ENCODE assay signal across 1 cellular context in the genomic region with DNA sequence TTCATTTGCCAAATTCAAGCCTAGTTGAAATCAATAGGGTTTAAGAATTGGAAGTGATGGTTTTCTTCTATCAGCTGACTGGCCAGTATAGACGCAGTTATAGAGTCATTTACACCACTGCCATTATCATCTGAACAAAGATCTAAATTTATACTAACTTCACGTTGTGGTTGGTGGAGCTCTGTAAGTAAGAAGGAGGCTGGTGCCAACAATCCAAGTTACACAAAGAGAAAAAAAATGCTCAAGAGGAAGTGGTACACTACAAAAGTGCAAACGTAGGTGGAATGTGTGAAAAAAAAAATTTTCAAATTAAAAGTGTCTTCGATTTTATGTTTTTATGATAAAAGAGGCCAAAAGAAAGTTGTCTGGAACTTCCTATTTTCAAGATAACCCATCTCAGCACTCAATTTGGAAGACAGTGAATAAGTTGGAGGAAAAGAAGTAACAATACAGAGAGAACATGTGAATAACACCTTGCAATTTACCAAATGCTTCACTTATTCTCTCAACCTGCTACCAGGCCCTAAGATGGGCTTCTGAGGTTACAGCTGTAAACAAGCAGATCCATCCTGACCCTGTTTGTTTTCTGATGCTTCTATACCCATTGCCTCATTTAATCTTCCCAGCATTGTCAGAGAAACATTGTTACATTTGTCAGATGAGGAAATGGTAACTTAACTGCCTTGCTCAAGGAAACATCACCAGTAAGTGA.
TF ChIP-seq lines count a peak whose summit lies in the region.

No MANE protein-coding gene starts in this region.

TF ChIP-seq in HepG2, 621 proteins besides CTCF, POLR2A, EP300 and RAD21:
- TF ChIP-seq TSC22D2 (CRISPR knock-in tag; IDR thresholded peaks at IDR 0.05; ENCODE audit: borderline replicate concordance), result no peak
- TF ChIP-seq, protein P1, sequence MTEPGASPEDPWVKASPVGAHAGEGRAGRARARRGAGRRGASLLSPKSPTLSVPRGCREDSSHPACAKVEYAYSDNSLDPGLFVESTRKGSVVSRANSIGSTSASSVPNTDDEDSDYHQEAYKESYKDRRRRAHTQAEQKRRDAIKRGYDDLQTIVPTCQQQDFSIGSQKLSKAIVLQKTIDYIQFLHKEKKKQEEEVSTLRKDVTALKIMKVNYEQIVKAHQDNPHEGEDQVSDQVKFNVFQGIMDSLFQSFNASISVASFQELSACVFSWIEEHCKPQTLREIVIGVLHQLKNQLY (CRISPR knock-in tag; IDR thresholded peaks at IDR 0.05), result no peak
- TF ChIP-seq FOXC1 (CRISPR knock-in tag; IDR thresholded peaks at IDR 0.05; ENCODE audit: borderline replicate concordance), result no peak
- TF ChIP-seq SIN3B (IDR thresholded peaks at IDR 0.05; ENCODE audit: low read length), result no peak
- no peak for TF ChIP-seq PRMT3 (CRISPR knock-in tag; IDR thresholded peaks at IDR 0.05; ENCODE audit: borderline replicate concordance, low read depth)
- TF ChIP-seq, protein P2, sequence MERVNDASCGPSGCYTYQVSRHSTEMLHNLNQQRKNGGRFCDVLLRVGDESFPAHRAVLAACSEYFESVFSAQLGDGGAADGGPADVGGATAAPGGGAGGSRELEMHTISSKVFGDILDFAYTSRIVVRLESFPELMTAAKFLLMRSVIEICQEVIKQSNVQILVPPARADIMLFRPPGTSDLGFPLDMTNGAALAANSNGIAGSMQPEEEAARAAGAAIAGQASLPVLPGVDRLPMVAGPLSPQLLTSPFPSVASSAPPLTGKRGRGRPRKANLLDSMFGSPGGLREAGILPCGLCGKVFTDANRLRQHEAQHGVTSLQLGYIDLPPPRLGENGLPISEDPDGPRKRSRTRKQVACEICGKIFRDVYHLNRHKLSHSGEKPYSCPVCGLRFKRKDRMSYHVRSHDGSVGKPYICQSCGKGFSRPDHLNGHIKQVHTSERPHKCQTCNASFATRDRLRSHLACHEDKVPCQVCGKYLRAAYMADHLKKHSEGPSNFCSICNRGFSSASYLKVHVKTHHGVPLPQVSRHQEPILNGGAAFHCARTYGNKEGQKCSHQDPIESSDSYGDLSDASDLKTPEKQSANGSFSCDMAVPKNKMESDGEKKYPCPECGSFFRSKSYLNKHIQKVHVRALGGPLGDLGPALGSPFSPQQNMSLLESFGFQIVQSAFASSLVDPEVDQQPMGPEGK (CRISPR knock-in tag; IDR thresholded peaks at IDR 0.05), result no peak
- TF ChIP-seq ZNF496 (CRISPR knock-in tag; IDR thresholded peaks at IDR 0.05; ENCODE audit: insufficient replicate concordance), result no peak
- TF ChIP-seq ZSCAN21 (CRISPR knock-in tag; IDR thresholded peaks at IDR 0.05; ENCODE audit: borderline replicate concordance), result no peak
- TF ChIP-seq ZNF766 (CRISPR knock-in tag; IDR thresholded peaks at IDR 0.05; ENCODE audit: borderline replicate concordance), result no peak
- no peak for TF ChIP-seq MXD4 (CRISPR knock-in tag; IDR thresholded peaks at IDR 0.05)
- TF ChIP-seq, protein P3, sequence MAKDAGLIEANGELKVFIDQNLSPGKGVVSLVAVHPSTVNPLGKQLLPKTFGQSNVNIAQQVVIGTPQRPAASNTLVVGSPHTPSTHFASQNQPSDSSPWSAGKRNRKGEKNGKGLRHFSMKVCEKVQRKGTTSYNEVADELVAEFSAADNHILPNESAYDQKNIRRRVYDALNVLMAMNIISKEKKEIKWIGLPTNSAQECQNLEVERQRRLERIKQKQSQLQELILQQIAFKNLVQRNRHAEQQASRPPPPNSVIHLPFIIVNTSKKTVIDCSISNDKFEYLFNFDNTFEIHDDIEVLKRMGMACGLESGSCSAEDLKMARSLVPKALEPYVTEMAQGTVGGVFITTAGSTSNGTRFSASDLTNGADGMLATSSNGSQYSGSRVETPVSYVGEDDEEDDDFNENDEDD (CRISPR knock-in tag; IDR thresholded peaks at IDR 0.05; ENCODE audit: borderline replicate concordance), result no peak
- TF ChIP-seq CREB1 (IDR thresholded peaks at IDR 0.05), result no peak
- TF ChIP-seq CREB1 (CRISPR knock-in tag; IDR thresholded peaks at IDR 0.05), result no peak
